In the genomic region with DNA sequence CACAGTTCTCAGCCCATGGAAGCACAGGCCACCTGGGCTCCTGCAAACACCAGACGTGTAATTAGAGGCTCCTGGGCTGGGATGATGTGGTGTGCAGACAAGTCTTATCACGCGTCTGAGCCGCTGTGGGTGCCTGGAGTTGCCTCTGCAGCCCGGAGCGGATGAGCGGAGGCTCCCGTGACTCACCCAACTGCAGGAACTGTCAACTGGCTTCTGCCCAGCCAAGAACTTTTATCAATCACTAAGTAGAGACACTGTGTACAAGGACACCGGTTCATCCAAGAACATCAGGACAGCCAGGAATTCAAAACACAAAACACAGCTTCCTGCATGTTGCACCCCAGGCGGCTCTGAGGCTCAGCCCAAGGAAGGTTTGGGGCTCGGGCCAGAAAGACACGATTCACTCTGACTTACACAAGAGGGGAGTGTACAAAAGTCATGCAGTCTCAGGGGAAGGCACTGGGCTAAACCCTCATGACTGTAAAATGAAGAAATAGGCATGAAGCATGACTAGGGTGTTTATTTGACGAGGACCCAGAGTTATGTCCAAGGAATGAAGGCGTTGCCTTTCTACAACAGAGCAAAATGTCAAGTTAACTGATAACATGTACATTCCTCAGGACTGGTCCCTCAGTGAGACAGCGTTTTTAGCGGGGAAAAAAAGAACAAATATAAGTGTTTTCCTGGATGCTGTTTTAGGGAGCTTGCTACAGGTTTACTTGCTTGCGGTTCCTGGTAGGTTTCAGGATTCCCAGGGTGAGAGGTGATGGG, we compare ENCODE assay signal across 9 cellular contexts. TPM values are rescaled to one million over a fixed set of nuclear protein-coding genes. Genes with fewer than 3 reads are reported as not detected.
DNase-seq lines count a peak whose midpoint lies in the region; ATAC-seq, FAIRE-seq and TF ChIP-seq lines count a peak whose summit lies in the region.
"Had no signal": no experiment of that assay in that cellular context is flagged by ENCODE, and none has a peak within 500 bp of the region (broad histone marks: within the 10 kb centered on the region; RNA-seq: fewer than 3 reads in every experiment).

No MANE protein-coding gene starts in this region.

- in situ Hi-C loops in G401 (cut with HindIII; ENCODE audit: low sequenced_read_pairs), result no loop called here

- H3K27me3 ChIP-seq in mesendoderm (ENCODE audit: insufficient read depth, low read length, poor library complexity), result no peaks in the 10 kb centered on the region

- no peak overlapping the region for H3K18ac ChIP-seq in mesendoderm (ENCODE audit: low read length)

- DNase-seq in NCI-H345 treated with DMSO at 0.1 percent for 48 hours (lab: John Stamatoyannopoulos, UW; ENCODE audit: unreplicated experiment), result peak; percentile 73
- DNase-seq in chondrocyte (ENCODE audit: low spot score), result no peak
- peak; percentile 89 for DNase-seq in mesendoderm
- DNase-seq in T-helper 2 cell, result no peak
- no peak for DNase-seq in GDM1 (lab: John Stamatoyannopoulos, UW)
- DNase-seq in G401 (ENCODE audit: low spot score), result no peak
- DNase-seq: natural killer cell had no signal

- no peak overlapping the region for H2AK5ac ChIP-seq in mesendoderm (ENCODE audit: low read length)

- H2BK120ac ChIP-seq in mesendoderm (ENCODE audit: low read depth, low read length), result no peak overlapping the region

- no peak overlapping the region for H3K9ac ChIP-seq in mesendoderm (ENCODE audit: low read length)

- H3K4me2 ChIP-seq in mesendoderm (ENCODE audit: low read length), result no peak overlapping the region

- H3K36me3 ChIP-seq in mesendoderm (ENCODE audit: control insufficient read depth, insufficient read depth, low read length), result no peaks in the 10 kb centered on the region

- no peak overlapping the region for H4K5ac ChIP-seq in mesendoderm (ENCODE audit: low read length)

- no peak overlapping the region for H2BK15ac ChIP-seq in mesendoderm (replicated peaks; ENCODE audit: low read depth)

- FAIRE-seq in G401.6 (lab: Jason Lieb, UNC), result peak; percentile 92

- H3K79me1 ChIP-seq in mesendoderm (ENCODE audit: low read length), result no peaks in the 10 kb centered on the region

- H4K8ac ChIP-seq in mesendoderm (ENCODE audit: low read depth, low read length), result no peak overlapping the region

- H3K27ac Mint-ChIP-seq in chondrocyte (ENCODE audit: unreplicated experiment), result peak overlapping the region; percentile 94
- H3K27ac Mint-ChIP-seq: natural killer cell had no signal

- H3K4me3 ChIP-seq in mesendoderm (ENCODE audit: low read length), result no peak overlapping the region

- no peak overlapping the region for H3K4me3 Mint-ChIP-seq in chondrocyte (ENCODE audit: unreplicated experiment)
- H3K4me3 Mint-ChIP-seq: natural killer cell had no signal

- no peaks in the 10 kb centered on the region for H3K9me3 Mint-ChIP-seq in chondrocyte (ENCODE audit: low read depth)
- H3K9me3 Mint-ChIP-seq: natural killer cell had no signal

- H3K27me3 Mint-ChIP-seq in chondrocyte (ENCODE audit: low read depth), result no peaks in the 10 kb centered on the region

- peak overlapping the region; percentile 49 for H2BK5ac ChIP-seq in mesendoderm (ENCODE audit: low read length)

- H3K27ac ChIP-seq in mesendoderm (ENCODE audit: low read depth, low read length), result peak overlapping the region; percentile 30

- peaks cover 8% of the 10 kb centered on the region for H3K36me3 Mint-ChIP-seq in chondrocyte (ENCODE audit: low read depth)
- H3K36me3 Mint-ChIP-seq: natural killer cell had no signal

- no peak for ATAC-seq in HG03442 (IDR thresholded peaks at IDR 0.05; ENCODE audit: unreplicated experiment)

- H3K4ac ChIP-seq in mesendoderm (ENCODE audit: low read depth, low read length), result no peak overlapping the region

- WGBS in mesendoderm (ENCODE audit: extremely low coverage, insufficient coverage, low lambda C conversion rate), result no CpG with 5 or more reads among the region's 17 CpGs

- peaks cover 47% of the 10 kb centered on the region for H3K4me1 Mint-ChIP-seq in chondrocyte (ENCODE audit: low read depth)
- H3K4me1 Mint-ChIP-seq: natural killer cell had no signal

- H3K23ac ChIP-seq in mesendoderm (ENCODE audit: low read length), result no peak overlapping the region

- no peaks in the 10 kb centered on the region for H3K79me2 ChIP-seq in mesendoderm (ENCODE audit: control insufficient read depth, insufficient read depth, low read length)

- H3K4me1 ChIP-seq in mesendoderm (ENCODE audit: control insufficient read depth, low read depth, low read length), result peaks cover 6% of the 10 kb centered on the region

- H3K56ac ChIP-seq in mesendoderm (ENCODE audit: low read length), result peak overlapping the region; percentile 58

- TF ChIP-seq CTCF in chondrocyte (IDR thresholded peaks at IDR 0.05), result no peak

RNA-seq across cellular contexts. Expression of a gene that starts 21.1 kb away (rescaled TPM):
- total RNA-seq in chondrocyte, result 26.4 to 305 TPM (median 303 TPM) in 3 replicates
- 16.0 TPM for polyA plus RNA-seq in mesendoderm (2013, experiment 1 of 2)
- polyA plus RNA-seq in mesendoderm (2013, experiment 2 of 2), result 17.5 TPM
- 165 and 229 TPM in 2 replicates for total RNA-seq in G401 (2014; rRNA removed; shearing (Covaris generic))

RNA-seq across cellular contexts. Expression of a gene that starts 43.5 kb away (rescaled TPM):
- total RNA-seq in chondrocyte, result 250 to 288 TPM (median 254 TPM) in 3 replicates
- 277 TPM for polyA plus RNA-seq in mesendoderm (2013, experiment 1 of 2)
- polyA plus RNA-seq in mesendoderm (2013, experiment 2 of 2), result 273 TPM
- total RNA-seq in G401 (2014; rRNA removed; shearing (Covaris generic)), result 487 and 504 TPM in 2 replicates

Comparison
In these comparisons a context has a peak if more than half of its experiments do, and no peak if none do; other contexts are left out.
1. DNase-seq: peak in NCI-H345 treated with DMSO at 0.1 percent for 48 hours (single experiment) and mesendoderm (single experiment); none in chondrocyte (single experiment), T-helper 2 cell (0 of 5), GDM1 (single experiment) and G401 (single experiment).